Comparison of ENCODE assay signal across 25 cellular contexts in the genomic region with DNA sequence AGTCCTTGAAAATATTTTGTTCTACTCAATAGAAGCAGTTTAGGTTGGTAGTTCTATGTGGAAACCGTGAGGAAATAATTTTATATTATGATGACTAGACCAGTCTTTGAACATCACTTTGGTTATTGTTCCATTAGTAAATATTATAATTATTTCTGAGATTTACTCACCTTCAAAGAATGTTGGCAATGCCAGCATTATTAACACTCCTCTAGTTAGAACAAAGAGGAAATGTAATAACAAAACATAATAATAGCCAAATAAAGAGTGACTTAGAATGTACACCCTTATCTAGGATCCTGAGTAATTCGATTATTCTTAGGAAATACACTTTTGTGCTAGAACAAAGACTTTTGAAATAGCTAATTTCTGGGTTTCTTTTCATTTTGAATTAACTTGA.
"Had no signal": no experiment of that assay in that cellular context is flagged by ENCODE, and none has a peak within 500 bp of the region (broad histone marks: within the 10 kb centered on the region; RNA-seq: fewer than 3 reads in every experiment).

No MANE protein-coding gene starts in this region.

- H3K27me3 Mint-ChIP-seq: dendritic cell treated with granulocyte-macrophage colony-stimulating factor and Interleukin-4, amounts not matched to agents 40 ng/mL and 50 ng/mL, for 4 days; type B pancreatic cell had no signal

- H3K36me3 Mint-ChIP-seq: natural killer cell; stimulated activated effector memory CD8-positive, alpha-beta T cell treated with anti-CD3 and anti-CD28 coated beads, Interleukin-12 subunit alpha, Interleukin-12 subunit beta, amount 100 ng/mL, for 72 hours; type B pancreatic cell had no signal

- H3K4me3 Mint-ChIP-seq: dendritic cell treated with granulocyte-macrophage colony-stimulating factor and Interleukin-4, amounts not matched to agents 40 ng/mL and 50 ng/mL, for 4 days; natural killer cell; stimulated activated effector memory CD8-positive, alpha-beta T cell treated with anti-CD3 and anti-CD28 coated beads, Interleukin-12 subunit alpha, Interleukin-12 subunit beta, amount 100 ng/mL, for 72 hours; type B pancreatic cell had no signal

- H3K27ac ChIP-seq: colonic mucosa, gastrocnemius medialis, heart right ventricle, lower lobe of right lung, ovary, psoas muscle, right lobe of liver, stomach, tibial artery had no signal

- H3K27ac Mint-ChIP-seq: dendritic cell treated with granulocyte-macrophage colony-stimulating factor and Interleukin-4, amounts not matched to agents 40 ng/mL and 50 ng/mL, for 4 days; natural killer cell; stimulated activated effector memory CD8-positive, alpha-beta T cell treated with anti-CD3 and anti-CD28 coated beads, Interleukin-12 subunit alpha, Interleukin-12 subunit beta, amount 100 ng/mL, for 72 hours; type B pancreatic cell had no signal

- H3K4me1 ChIP-seq: gastrocnemius medialis, heart right ventricle, lower lobe of right lung, psoas muscle, tibial artery had no signal

- H3K4me3 ChIP-seq: colonic mucosa, gastrocnemius medialis, heart right ventricle, lower lobe of right lung, ovary, psoas muscle, right lobe of liver, stomach, tibial artery had no signal

- H3K9me3 Mint-ChIP-seq: dendritic cell treated with granulocyte-macrophage colony-stimulating factor and Interleukin-4, amounts not matched to agents 40 ng/mL and 50 ng/mL, for 4 days; type B pancreatic cell had no signal

- H3K27me3 ChIP-seq: colonic mucosa, gastrocnemius medialis, heart right ventricle, ovary, right lobe of liver, stomach, tibial artery had no signal

- H3K9me3 ChIP-seq: colonic mucosa, gastrocnemius medialis, heart right ventricle, lower lobe of right lung, ovary, psoas muscle, right lobe of liver, tibial artery had no signal

- DNase-seq: central memory CD4-positive, alpha-beta T cell; colonic mucosa; effector memory CD4-positive, alpha-beta T cell; foreskin fibroblast; gastrocnemius medialis; glutamatergic neuron; heart right ventricle; hippocampal formation; left ventricle myocardium superior; lower lobe of right lung; natural killer cell; occipital lobe; ovary; posterior cingulate gyrus; psoas muscle; right lobe of liver; stimulated activated CD4-positive, alpha-beta T cell treated with anti-CD3 and anti-CD28 coated beads, Interleukin-2, amount 100 ng/mL, for 24 hours; stimulated activated CD4-positive, alpha-beta T cell treated with anti-CD3 and anti-CD28 coated beads, Interleukin-4, amount 100 ng/mL, for 24 hours; stimulated activated naive CD4-positive, alpha-beta T cell treated with Interleukin-2 at 50 U/mL for 16 hours; stomach; tibial artery had no signal

- H3K36me3 ChIP-seq: colonic mucosa, gastrocnemius medialis, heart right ventricle, lower lobe of right lung, ovary, right lobe of liver, stomach, tibial artery had no signal

- FAIRE-seq: islet of Langerhans had no signal

- H3K4me1 Mint-ChIP-seq: natural killer cell; stimulated activated effector memory CD8-positive, alpha-beta T cell treated with anti-CD3 and anti-CD28 coated beads, Interleukin-12 subunit alpha, Interleukin-12 subunit beta, amount 100 ng/mL, for 72 hours had no signal
